In the genomic region with DNA sequence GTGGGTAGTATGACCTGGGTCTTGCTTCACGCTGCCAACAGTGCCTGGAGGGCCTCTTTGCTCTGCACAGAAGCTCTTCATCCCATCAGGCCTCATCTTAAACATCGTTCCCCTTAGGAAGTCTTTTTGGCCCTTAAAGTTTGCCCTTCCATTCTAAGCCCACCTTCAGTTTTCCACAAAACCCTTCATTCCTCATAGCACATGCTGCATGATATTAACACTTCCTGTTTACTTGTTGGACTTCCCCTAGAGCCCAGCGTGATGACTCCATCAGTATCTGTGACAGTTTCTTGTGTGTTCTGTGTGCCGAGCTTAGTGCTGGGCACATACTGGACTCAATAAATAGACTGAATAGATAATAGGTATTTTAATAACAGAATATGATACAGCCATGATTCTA, we compare ENCODE assay signal across 1 cellular context.
TF ChIP-seq lines count a peak whose summit lies in the region.

No MANE protein-coding gene starts in this region.

TF ChIP-seq in GM12891, 5 proteins besides CTCF, POLR2A, EP300 and RAD21 (continued from another document):
- TF ChIP-seq PAX5 (IDR thresholded peaks at IDR 0.05; ENCODE audit: insufficient read depth, low read length, severe bottlenecking) (no peak), SPI1 (IDR thresholded peaks at IDR 0.05; ENCODE audit: low read depth, low read length) (peak; percentile 75), TAF1 (IDR thresholded peaks at IDR 0.05; ENCODE audit: low read depth, low read length) (0 out of 2 replicates have a peak, but pooled peaks have one; percentile 28)
TF ChIP-seq in GM12891: peak in this region for 2.
